In the genomic region with DNA sequence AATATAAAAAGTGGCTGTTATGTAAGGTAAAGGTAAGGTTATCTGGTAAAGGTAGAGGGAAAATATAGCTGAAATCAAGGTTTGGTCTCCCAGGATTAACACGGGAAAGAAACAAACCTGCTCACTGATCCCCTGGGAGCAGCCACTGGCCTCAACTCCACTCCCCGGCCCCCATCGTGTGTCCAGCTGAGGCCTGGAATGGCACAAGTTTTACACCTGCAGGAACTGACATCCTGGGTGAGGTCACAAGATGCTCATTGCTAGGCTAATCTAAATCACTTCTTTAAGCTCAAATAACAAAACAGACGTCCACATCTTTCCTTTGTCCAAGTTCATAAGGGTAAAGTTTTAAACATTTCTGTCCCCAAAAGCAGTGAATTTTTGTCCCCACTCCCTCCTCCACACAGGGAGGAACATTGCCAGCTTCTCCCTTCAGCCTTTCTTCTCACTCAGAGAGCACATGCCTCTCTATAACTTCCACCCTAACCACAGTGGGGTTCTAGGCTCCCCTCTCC, we compare ENCODE assay signal across 1 cellular context.
TF ChIP-seq lines count a peak whose summit lies in the region.

No MANE protein-coding gene starts in this region.

TF ChIP-seq in HCT116, 20 proteins besides CTCF, POLR2A, EP300 and RAD21:
- TF ChIP-seq POLR2AphosphoS5 (IDR thresholded peaks at IDR 0.05; ENCODE audit: low read depth, low read length) (peak; percentile 40; the same call in 1 of the 2 replicates), JUND (IDR thresholded peaks at IDR 0.05) (no peak)
